ENCODE assay signal across 8 cellular contexts in genomic region chr11:34052036-34052607, GRCh38. TPM values are rescaled to one million over a fixed set of nuclear protein-coding genes. Genes with fewer than 3 reads are reported as not detected.
DNase-seq lines count a peak whose midpoint lies in the region; ATAC-seq and TF ChIP-seq lines count a peak whose summit lies in the region.

No MANE protein-coding gene starts in this region.

- 0 to 1% (median 1%) methylated on average over 40 to 82 of the region's 82 CpGs for WGBS in stomach, 5 donors

- peaks cover 14% of the 10 kb centered on the region for H3K36me3 Mint-ChIP-seq in neural crest cell (ENCODE audit: low read depth)

- H3K4me3 Mint-ChIP-seq in neural crest cell: peak overlapping the region; percentile 99

- H3K4me1 Mint-ChIP-seq in neural crest cell: peaks cover 39% of the 10 kb centered on the region

- ATAC-seq in DND-41 (ENCODE audit: insufficient read depth, low read depth) (peak; percentile 67), GM21737 (IDR thresholded peaks at IDR 0.05; ENCODE audit: unreplicated experiment) (peak; percentile 55), RWPE2 (ENCODE audit: low read depth) (peak; percentile 67)

- H3K27ac Mint-ChIP-seq in neural crest cell (ENCODE audit: unreplicated experiment): peak overlapping the region; percentile 57

- no peaks in the 10 kb centered on the region for H3K9me3 Mint-ChIP-seq in neural crest cell

- H3K4me2 ChIP-seq in DND-41 (ENCODE audit: insufficient read depth, low read length): peak overlapping the region; percentile 92

- H3K27me3 ChIP-seq in DND-41 (ENCODE audit: insufficient read depth, low read length, poor library complexity) (no peaks in the 10 kb centered on the region), RWPE2 (ENCODE audit: insufficient read depth, poor library complexity, severe bottlenecking) (no peaks in the 10 kb centered on the region), stomach (no peaks in the 10 kb centered on the region)

- H2AFZ ChIP-seq in DND-41 (ENCODE audit: low read depth, low read length): peak overlapping the region; percentile 74

- no peaks in the 10 kb centered on the region for H3K27me3 Mint-ChIP-seq in neural crest cell (ENCODE audit: low read depth)

- H3K9me3 ChIP-seq in DND-41 (ENCODE audit: insufficient read depth, low read length, severe bottlenecking) (no peaks in the 10 kb centered on the region), KOPT-K1 (ENCODE audit: insufficient read depth, low read length, poor library complexity, severe bottlenecking) (no peaks in the 10 kb centered on the region), RWPE2 (ENCODE audit: severe bottlenecking) (no peaks in the 10 kb centered on the region), stomach (no peaks in the 10 kb centered on the region)

- H3K79me2 ChIP-seq in DND-41 (ENCODE audit: insufficient read depth, low read length): peaks cover 55% of the 10 kb centered on the region

- TF ChIP-seq EP300 in stomach (IDR thresholded peaks at IDR 0.05): no peak

- DNase-seq in DND-41: peak; percentile 91
- peak; percentile 88 for DNase-seq in RWPE2 (ENCODE audit: low spot score)
- DNase-seq in activated gamma-delta T cell (lab: John Stamatoyannopoulos, UW): peak; percentile 88
- DNase-seq in fibroblast of villous mesenchyme (ENCODE audit: low read depth): peak; percentile 89
- DNase-seq in neural crest cell (ENCODE audit: low read depth, low spot score): peak; percentile 86
- DNase-seq in stomach: peak; percentile 93

- peak overlapping the region; percentile 71 to 100 for H3K4me3 ChIP-seq in DND-41 (ENCODE audit: low read depth in 1 of 2, low read length in 2 of 2)
- H3K4me3 ChIP-seq in RWPE2 (ENCODE audit: severe bottlenecking): peak overlapping the region; percentile 84
- peak overlapping the region; percentile 90 for H3K4me3 ChIP-seq in fibroblast of villous mesenchyme (ENCODE audit: low read depth, low read length)
- H3K4me3 ChIP-seq in stomach: peak overlapping the region; percentile 75 to 98 (median 94)

- peaks cover 36% of the 10 kb centered on the region for H4K20me1 ChIP-seq in DND-41 (ENCODE audit: insufficient read depth, low read length)

- no peak for TF ChIP-seq CTCF in DND-41 (IDR thresholded peaks at IDR 0.05; ENCODE audit: borderline replicate concordance, extremely low read depth, low read length, poor library complexity, severe bottlenecking)
- no peak for TF ChIP-seq CTCF in RWPE2 (IDR thresholded peaks at IDR 0.05; ENCODE audit: poor library complexity, severe bottlenecking)
- TF ChIP-seq CTCF in fibroblast of villous mesenchyme (IDR thresholded peaks at IDR 0.05; ENCODE audit: insufficient read depth, low read depth, low read length): no peak
- TF ChIP-seq CTCF in neural crest cell (conservative IDR thresholded peaks at IDR 0.05): no peak
- no peak for TF ChIP-seq CTCF in stomach (IDR thresholded peaks at IDR 0.05)

- TF ChIP-seq POLR2A in stomach (IDR thresholded peaks at IDR 0.05): no peak

- H3K9ac ChIP-seq in DND-41 (ENCODE audit: low read depth, low read length): peak overlapping the region; percentile 99

- peak overlapping the region; percentile 99 for H3K27ac ChIP-seq in DND-41 (ENCODE audit: low read length)
- H3K27ac ChIP-seq in KOPT-K1 (ENCODE audit: low read depth, low read length, poor library complexity, severe bottlenecking): peak overlapping the region; percentile 93
- H3K27ac ChIP-seq in RWPE2 (ENCODE audit: poor library complexity, severe bottlenecking): peak overlapping the region; percentile 91
- H3K27ac ChIP-seq in stomach: peak overlapping the region; percentile 97 to 99 (median 98)

- H3K4me1 ChIP-seq in DND-41 (ENCODE audit: insufficient read depth, low read length): peaks cover 46% of the 10 kb centered on the region
- H3K4me1 ChIP-seq in RWPE2 (ENCODE audit: insufficient read depth, poor library complexity, severe bottlenecking): peaks cover 30% of the 10 kb centered on the region
- peaks cover 41 to 46% (median 45%) of the 10 kb centered on the region in 4 donors for H3K4me1 ChIP-seq in stomach

- peaks cover 48% of the 10 kb centered on the region for H3K36me3 ChIP-seq in DND-41 (ENCODE audit: insufficient read depth, low read length)
- peaks cover 37% of the 10 kb centered on the region for H3K36me3 ChIP-seq in KOPT-K1 (ENCODE audit: insufficient read depth, low read length)
- peaks cover 47% of the 10 kb centered on the region for H3K36me3 ChIP-seq in RWPE2 (ENCODE audit: low read depth)
- peaks cover 0 to 17% (median 8%) of the 10 kb centered on the region in 4 donors for H3K36me3 ChIP-seq in stomach

- intact Hi-C loops in stomach (cut with DNase I; ENCODE audit: low total_unique reads): no loop called here

RNA-seq across cellular contexts. Expression of gene CAPRIN1, which starts 0.6 kb away (rescaled TPM):
- total RNA-seq in fibroblast of villous mesenchyme (172 and 240 TPM in 2 replicates), neural crest cell (383 and 396 TPM in 2 replicates), stomach (100 to 1,000 TPM in 4 of 5 donors, 10 to 100 TPM in 1; 95.0 to 290 (median 140) TPM)
- polyA plus RNA-seq in stomach: 10 to 100 TPM; 57.2 to 71.6 (median 60.8) TPM

RNA-seq across cellular contexts. Expression of gene NAT10, which starts 53.3 kb away (rescaled TPM):
- total RNA-seq in fibroblast of villous mesenchyme: 22.9 and 35.4 TPM in 2 replicates
- total RNA-seq in neural crest cell: 70.8 and 73.2 TPM in 2 replicates
- 100 to 1,000 TPM in 1 of 5 donors, 10 to 100 TPM in 4; 16.0 to 245 (median 30.4) TPM for total RNA-seq in stomach
- 10 to 100 TPM; 13.0 to 27.2 (median 15.5) TPM for polyA plus RNA-seq in stomach

Comparison
In these comparisons a context has a peak if more than half of its experiments do, and no peak if none do; other contexts are left out.
1. Peak in every context shown above with its lines: DNase-seq, ATAC-seq, H3K4me3 ChIP-seq and H3K27ac ChIP-seq.